27 cellular contexts compared by ENCODE assay signal in the genomic region with DNA sequence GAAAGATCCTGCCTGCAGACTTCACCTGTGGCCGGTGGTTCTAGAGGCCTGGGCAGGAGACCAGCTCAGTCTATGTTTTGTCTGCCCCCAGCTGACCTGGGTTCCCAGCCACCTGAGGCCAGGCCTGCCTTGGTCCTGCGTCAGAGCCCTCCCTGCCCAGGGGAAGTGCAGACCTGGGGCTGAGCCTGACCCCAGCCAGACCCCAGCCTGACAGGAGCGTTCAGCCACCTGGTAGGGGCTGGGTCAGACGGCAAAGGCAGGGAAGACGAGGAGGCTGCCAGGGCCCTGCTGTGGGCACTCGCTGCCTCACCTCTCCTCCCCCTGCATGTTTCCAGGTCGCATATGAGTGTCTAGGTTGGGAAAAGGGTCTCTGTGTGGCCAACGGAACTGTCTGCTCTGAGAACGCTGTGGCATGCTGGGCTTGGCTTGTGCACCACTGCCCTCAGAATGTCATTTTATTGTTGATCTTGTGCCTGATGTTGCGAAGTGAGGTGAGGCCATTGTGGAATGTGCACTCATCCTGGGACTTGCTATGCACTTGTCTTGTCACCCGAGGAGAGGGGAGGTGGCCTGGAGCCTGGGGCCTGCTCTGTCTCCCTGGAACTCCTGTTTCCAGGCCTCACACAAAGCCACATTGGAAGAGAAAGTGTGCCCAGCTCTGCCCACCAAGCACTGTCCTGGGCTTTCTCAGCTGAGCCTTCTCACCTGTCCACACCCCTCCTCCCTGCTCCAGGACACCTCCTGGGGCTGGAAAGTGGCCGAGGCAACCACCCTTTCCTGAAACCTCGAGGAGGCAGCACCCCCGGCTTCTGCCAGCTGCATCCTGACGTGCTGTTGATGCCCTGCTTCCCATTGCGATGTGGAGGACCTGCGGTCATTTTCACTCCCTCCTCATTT. TPM values are rescaled to one million over a fixed set of nuclear protein-coding genes. Genes with fewer than 3 reads are reported as not detected.
DNase-seq lines count a peak whose midpoint lies in the region; ATAC-seq and TF ChIP-seq lines count a peak whose summit lies in the region.
"Had no signal": no experiment of that assay in that cellular context is flagged by ENCODE, and none has a peak within 500 bp of the region (broad histone marks: within the 10 kb centered on the region; RNA-seq: fewer than 3 reads in every experiment).

No MANE protein-coding gene starts in this region.

- peak overlapping the region; percentile 70 for H3K27ac Mint-ChIP-seq in neural progenitor cell
- H3K27ac Mint-ChIP-seq: activated B cell treated with CpG ODN at 0.5 μM for 24 hours; activated CD8-positive, alpha-beta memory T cell treated with anti-CD3 and anti-CD28 coated beads, Interleukin-2, amount 10 ng/mL, durations not matched to agents 7 days and 5 days; activated naive CD4-positive, alpha-beta T cell treated with anti-CD3 and anti-CD28 coated beads for 36 hours; activated T-cell treated with anti-CD3 and anti-CD28 coated beads, Interleukin-2, amount 50 U/mL, for 72 hours; stimulated activated naive CD8-positive, alpha-beta T cell treated with anti-CD3 and anti-CD28 coated beads, Interleukin-15, amount 100 ng/mL, for 72 hours had no signal

- H2AFZ ChIP-seq in neural progenitor cell (replicated peaks): no peak overlapping the region

- H3K9me3 ChIP-seq in endocrine pancreas (ENCODE audit: control insufficient read depth, low read length) (no peaks in the 10 kb centered on the region), neural progenitor cell (ENCODE audit: low read depth) (no peaks in the 10 kb centered on the region), upper lobe of right lung (no peaks in the 10 kb centered on the region)
- H3K9me3 ChIP-seq: BE2C, prostate gland, SJCRH30, tibial nerve had no signal

- H3K9ac ChIP-seq in endocrine pancreas (ENCODE audit: control insufficient read depth, insufficient read depth, low read length) (peak overlapping the region; percentile 39), neural progenitor cell (no peak overlapping the region)

- H3K4me1 ChIP-seq in endocrine pancreas (ENCODE audit: control insufficient read depth, insufficient read depth, low read length) (no peaks in the 10 kb centered on the region), neural progenitor cell (peaks cover 53% of the 10 kb centered on the region), upper lobe of right lung (no peaks in the 10 kb centered on the region)
- H3K4me1 ChIP-seq: BE2C, prostate gland, tibial nerve had no signal

- H3K9me3 Mint-ChIP-seq in neural progenitor cell: peaks cover 2% of the 10 kb centered on the region
- H3K9me3 Mint-ChIP-seq: activated B cell treated with CpG ODN at 0.5 μM for 24 hours; activated naive CD4-positive, alpha-beta T cell treated with anti-CD3 and anti-CD28 coated beads for 36 hours; activated T-cell treated with anti-CD3 and anti-CD28 coated beads, Interleukin-2, amount 50 U/mL, for 72 hours; stimulated activated naive CD8-positive, alpha-beta T cell treated with anti-CD3 and anti-CD28 coated beads, Interleukin-15, amount 100 ng/mL, for 72 hours had no signal

- H3K4me3 ChIP-seq in endocrine pancreas (ENCODE audit: control insufficient read depth, insufficient read depth, low read length): no peak overlapping the region
- H3K4me3 ChIP-seq in neural progenitor cell: no peak overlapping the region
- H3K4me3 ChIP-seq in upper lobe of right lung: no peak overlapping the region
- H3K4me3 ChIP-seq: K562, prostate gland, SJCRH30, tibial nerve had no signal

- DNase-seq in activated effector memory CD4-positive, alpha-beta T cell treated with anti-CD3 and anti-CD28 coated beads, Interleukin-2, amount 50 U/mL, for 16 hours: peak; percentile 50
- no peak for DNase-seq in activated effector memory CD4-positive, alpha-beta T cell treated with Interleukin-2 at 50 U/mL for 16 hours
- DNase-seq in neural progenitor cell (ENCODE audit: low spot score): no peak
- no peak for DNase-seq in upper lobe of right lung
- DNase-seq: activated B cell treated with CpG ODN at 0.5 μM for 24 hours; activated CD8-positive, alpha-beta memory T cell treated with anti-CD3 and anti-CD28 coated beads, Interleukin-2, amount 10 ng/mL, durations not matched to agents 7 days and 5 days; activated naive CD4-positive, alpha-beta T cell treated with anti-CD3 and anti-CD28 coated beads for 36 hours; activated T-cell treated with anti-CD3 and anti-CD28 coated beads, Interleukin-2, amount 50 U/mL, for 72 hours; amniotic stem cell; BE2C; brain microvascular endothelial cell; DMS53; erythroblast; mammary epithelial cell; NCI-H1105 treated with DMSO at 0.1 percent for 48 hours; NCI-H524; SJCRH30; stimulated activated naive CD8-positive, alpha-beta T cell treated with anti-CD3 and anti-CD28 coated beads, Interleukin-15, amount 100 ng/mL, for 72 hours had no signal

- H3K27ac ChIP-seq in neural progenitor cell: no peak overlapping the region
- no peak overlapping the region for H3K27ac ChIP-seq in upper lobe of right lung
- H3K27ac ChIP-seq: brain microvascular endothelial cell, SJCRH30, tibial nerve had no signal

- H3K27me3 Mint-ChIP-seq in neural progenitor cell (ENCODE audit: insufficient read depth, low read depth): peaks cover 5% of the 10 kb centered on the region

- H4K20me1 ChIP-seq in neural progenitor cell (ENCODE audit: low read depth): peaks cover 81% of the 10 kb centered on the region

- H3K27me3 ChIP-seq in endocrine pancreas (ENCODE audit: control insufficient read depth, insufficient read depth, low read length) (no peaks in the 10 kb centered on the region), neural progenitor cell (no peaks in the 10 kb centered on the region), upper lobe of right lung (no peaks in the 10 kb centered on the region)
- H3K27me3 ChIP-seq: BE2C, SJCRH30 had no signal

- peaks cover 55% of the 10 kb centered on the region for H3K4me1 Mint-ChIP-seq in neural progenitor cell
- H3K4me1 Mint-ChIP-seq: activated B cell treated with CpG ODN at 0.5 μM for 24 hours; activated CD8-positive, alpha-beta memory T cell treated with anti-CD3 and anti-CD28 coated beads, Interleukin-2, amount 10 ng/mL, durations not matched to agents 7 days and 5 days; stimulated activated naive CD8-positive, alpha-beta T cell treated with anti-CD3 and anti-CD28 coated beads, Interleukin-15, amount 100 ng/mL, for 72 hours had no signal

- no peaks in the 10 kb centered on the region for H3K36me3 Mint-ChIP-seq in neural progenitor cell
- H3K36me3 Mint-ChIP-seq: activated CD8-positive, alpha-beta memory T cell treated with anti-CD3 and anti-CD28 coated beads, Interleukin-2, amount 10 ng/mL, durations not matched to agents 7 days and 5 days had no signal

- H3F3A ChIP-seq in neural progenitor cell (ENCODE audit: low read depth): peaks cover 30% of the 10 kb centered on the region

- H3K4me3 Mint-ChIP-seq in neural progenitor cell: peak overlapping the region; percentile 52
- H3K4me3 Mint-ChIP-seq: activated B cell treated with CpG ODN at 0.5 μM for 24 hours; activated CD8-positive, alpha-beta memory T cell treated with anti-CD3 and anti-CD28 coated beads, Interleukin-2, amount 10 ng/mL, durations not matched to agents 7 days and 5 days; activated naive CD4-positive, alpha-beta T cell treated with anti-CD3 and anti-CD28 coated beads for 36 hours; activated T-cell treated with anti-CD3 and anti-CD28 coated beads, Interleukin-2, amount 50 U/mL, for 72 hours; stimulated activated naive CD8-positive, alpha-beta T cell treated with anti-CD3 and anti-CD28 coated beads, Interleukin-15, amount 100 ng/mL, for 72 hours had no signal

- intact Hi-C loops in upper lobe of right lung (cut with DNase I): no loop called here

- ATAC-seq in upper lobe of right lung (peak; percentile 8), GM18907 (IDR thresholded peaks at IDR 0.05; ENCODE audit: unreplicated experiment) (no peak), HG02885 (IDR thresholded peaks at IDR 0.05; ENCODE audit: poor library complexity, unreplicated experiment) (no peak), GM19463 (IDR thresholded peaks at IDR 0.05; ENCODE audit: unreplicated experiment) (no peak)
- ATAC-seq: activated CD8-positive, alpha-beta memory T cell treated with anti-CD3 and anti-CD28 coated beads, Interleukin-2, amount 10 ng/mL, durations not matched to agents 7 days and 5 days; activated T-cell treated with anti-CD3 and anti-CD28 coated beads, Interleukin-2, amount 50 U/mL, for 72 hours; K562; Panc1; stimulated activated naive CD8-positive, alpha-beta T cell treated with anti-CD3 and anti-CD28 coated beads, Interleukin-15, amount 100 ng/mL, for 72 hours had no signal

- TF ChIP-seq CTCF in neural progenitor cell (IDR thresholded peaks at IDR 0.05): no peak
- no peak for TF ChIP-seq CTCF in upper lobe of right lung (IDR thresholded peaks at IDR 0.05)

- no peaks in the 10 kb centered on the region for H3K36me3 ChIP-seq in endocrine pancreas (ENCODE audit: control insufficient read depth, insufficient read depth, low read length)
- H3K36me3 ChIP-seq in neural progenitor cell: no peaks in the 10 kb centered on the region
- no peaks in the 10 kb centered on the region for H3K36me3 ChIP-seq in upper lobe of right lung
- H3K36me3 ChIP-seq: BE2C, brain microvascular endothelial cell, prostate gland, SJCRH30, tibial nerve had no signal

- no peak overlapping the region for H3K4me2 ChIP-seq in neural progenitor cell

- peaks cover 19% of the 10 kb centered on the region for H3K79me2 ChIP-seq in neural progenitor cell (ENCODE audit: low read depth)

RNA-seq across cellular contexts. Expression of a gene that starts 15.2 kb away (rescaled TPM):
- total RNA-seq in neural progenitor cell (ENCODE audit: low replicate concordance): 40.4 and 59.2 TPM in 2 replicates
- total RNA-seq in upper lobe of right lung: 69.7 TPM
- total RNA-seq: MCF 10A had no signal
